ENCODE assay signal across 8 cellular contexts in the genomic region with DNA sequence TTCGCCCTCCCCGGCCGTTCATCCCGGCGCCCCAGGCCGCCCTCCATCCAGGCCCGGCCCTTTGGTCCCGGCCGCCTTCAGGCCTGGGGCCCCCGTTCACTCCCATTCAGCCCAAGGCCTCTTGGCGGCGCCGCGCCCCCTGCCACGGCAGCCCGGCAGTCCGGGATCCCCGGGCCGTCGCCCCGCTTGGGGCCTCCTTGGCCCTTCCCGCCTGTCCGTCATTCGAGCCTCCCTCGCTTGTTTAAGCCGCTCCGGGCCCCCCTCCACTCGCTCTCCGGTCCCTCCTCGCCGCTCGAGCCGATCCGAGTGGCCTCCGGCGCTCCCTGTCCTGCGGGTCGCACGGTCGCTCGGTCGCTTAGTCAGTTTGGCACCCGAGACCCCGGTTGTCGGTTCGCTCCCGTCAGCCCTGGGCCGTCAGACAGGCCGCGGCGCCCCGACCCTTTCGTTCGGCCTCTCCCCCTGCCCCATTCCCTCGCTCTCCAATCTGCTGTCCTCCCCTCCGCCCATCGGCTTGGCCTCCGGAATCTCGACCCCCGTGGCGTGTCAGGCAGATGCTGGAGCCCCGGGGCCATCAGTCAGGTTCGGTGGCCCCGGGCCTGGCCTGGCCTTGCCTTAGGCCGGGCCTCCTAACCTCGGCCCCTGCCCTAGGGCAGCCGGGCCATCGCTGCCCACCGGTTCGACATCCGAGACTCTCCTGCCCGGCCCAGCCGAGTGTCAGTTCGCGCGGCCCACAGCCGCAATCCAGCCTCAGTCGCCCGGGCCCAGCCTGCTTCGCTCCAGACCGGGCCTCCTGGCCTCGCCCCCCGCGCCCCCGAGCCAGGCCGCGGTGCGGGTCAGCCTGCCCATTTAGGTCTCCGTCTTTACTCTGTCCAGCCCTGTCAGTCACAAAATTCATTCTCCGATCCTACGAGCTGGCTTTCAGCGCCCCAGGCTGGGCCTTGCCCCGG. TPM values are rescaled to one million over a fixed set of nuclear protein-coding genes. Genes with fewer than 3 reads are reported as not detected.
A peak's percentile ranks its signal among the peaks of the same experiment; 100 is the strongest.
DNase-seq lines count a peak whose midpoint lies in the region; ATAC-seq, FAIRE-seq and TF ChIP-seq lines count a peak whose summit lies in the region.

No MANE protein-coding gene starts in this region.

- no peaks in the 10 kb centered on the region for H3K27me3 Mint-ChIP-seq in CD8-positive, alpha-beta memory T cell
- no peaks in the 10 kb centered on the region for H3K27me3 Mint-ChIP-seq in MCF 10A (ENCODE audit: insufficient read depth, unreplicated experiment)

- no TSS peak for BruUV-seq in MCF 10A (replicated peaks; lab: Mats Ljungman, UMichigan)

- intact Hi-C loops in MCF 10A (cut with micrococcal nuclease) = loop anchor here (2.0 kb wide), 1 partner anchor 46 kb away; no protein-coding TSS in a partner anchor

- H3K9me3 ChIP-seq in CD8-positive, alpha-beta memory T cell (ENCODE audit: low read length) = no peaks in the 10 kb centered on the region
- no peaks in the 10 kb centered on the region for H3K9me3 ChIP-seq in HUES64 (ENCODE audit: insufficient read depth, low read depth, low read length)
- H3K9me3 ChIP-seq in small intestine (ENCODE audit: control insufficient read depth, low read depth) = no peaks in the 10 kb centered on the region

- H3K27ac ChIP-seq in CD8-positive, alpha-beta memory T cell (ENCODE audit: low read depth, low read length) = peak overlapping the region; percentile 91
- peak overlapping the region; percentile 92 for H3K27ac ChIP-seq in HUES64 (ENCODE audit: low read depth, low read length)
- H3K27ac ChIP-seq in small intestine (ENCODE audit: low read depth in 1 of 2, low read length in 1 of 2) = peak overlapping the region; percentile 86 to 95

- no peak for TF ChIP-seq CTCF in MCF 10A (IDR thresholded peaks at IDR 0.05; ENCODE audit: unreplicated experiment)

- peak overlapping the region; percentile 94 to 99 (median 98) for H3K4me3 Mint-ChIP-seq in CD8-positive, alpha-beta memory T cell
- H3K4me3 Mint-ChIP-seq in MCF 10A (ENCODE audit: unreplicated experiment) = peak overlapping the region; percentile 99

- peak overlapping the region; percentile 92 for H3K9ac ChIP-seq in HUES64 (ENCODE audit: low read depth, low read length)

- H3K36me3 ChIP-seq in CD8-positive, alpha-beta memory T cell (ENCODE audit: insufficient read depth, low read length) = peaks cover 7% of the 10 kb centered on the region
- peaks cover 13% of the 10 kb centered on the region for H3K36me3 ChIP-seq in HUES64 (ENCODE audit: insufficient read depth, low read length)
- H3K36me3 ChIP-seq in small intestine (ENCODE audit: control insufficient read depth in 2 of 2, insufficient read depth in 2 of 2, low read length in 2 of 2) = peaks cover 0 to 1% of the 10 kb centered on the region in 2 donors

- H3K4me1 ChIP-seq in CD8-positive, alpha-beta memory T cell (ENCODE audit: insufficient read depth, low read length) = peaks cover 35% of the 10 kb centered on the region
- H3K4me1 ChIP-seq in HUES64 (ENCODE audit: insufficient read depth, low read length) (peaks cover 30% of the 10 kb centered on the region), small intestine (ENCODE audit: control insufficient read depth in 2 of 2, insufficient read depth in 1 of 2, low read depth in 1 of 2, low read length in 1 of 2) (peaks cover 0 to 5% of the 10 kb centered on the region in 2 donors)

- CTCF ChIA-PET in CD8-positive, alpha-beta memory T cell (lab: Charles Lee) = interaction anchor here (1.2 to 2.8 kb wide), 6 partner anchors 12 to 57 kb away, joined by 4 to 21 read pairs (median 5); a partner anchor contains a TSS
- CTCF ChIA-PET in MCF 10A (lab: Yijun Ruan, JAX) = interaction anchor here (0.5 to 1.6 kb wide), 7 partner anchors 19 to 121 kb away, joined by 3 to 12 read pairs (median 4); a partner anchor contains a TSS

- H3K4me1 Mint-ChIP-seq in CD8-positive, alpha-beta memory T cell = peaks cover 32 to 68% (median 42%) of the 10 kb centered on the region in 3 donors
- peaks cover 31% of the 10 kb centered on the region for H3K4me1 Mint-ChIP-seq in MCF 10A (ENCODE audit: insufficient read depth, unreplicated experiment)

- peaks cover 0 to 29% (median 3%) of the 10 kb centered on the region in 3 donors for H3K36me3 Mint-ChIP-seq in CD8-positive, alpha-beta memory T cell
- H3K36me3 Mint-ChIP-seq in MCF 10A (ENCODE audit: insufficient read depth, unreplicated experiment) = peaks cover 32% of the 10 kb centered on the region

- H3K4me3 ChIP-seq in CD8-positive, alpha-beta memory T cell (ENCODE audit: low read length) = peak overlapping the region; percentile 94
- H3K4me3 ChIP-seq in HUES64 (ENCODE audit: low read length) (peak overlapping the region; percentile 82), small intestine (ENCODE audit: low read depth in 1 of 2, low read length in 2 of 2) (peak overlapping the region; percentile 72 to 100)

- peak; percentile 37 for ATAC-seq in GM19395 (IDR thresholded peaks at IDR 0.05; ENCODE audit: unreplicated experiment)
- no peak for ATAC-seq in HG03565 (IDR thresholded peaks at IDR 0.05; ENCODE audit: unreplicated experiment)

- peak overlapping the region; percentile 90 to 100 (median 97) for H3K27ac Mint-ChIP-seq in CD8-positive, alpha-beta memory T cell
- H3K27ac Mint-ChIP-seq in MCF 10A (ENCODE audit: low read depth, unreplicated experiment) = peak overlapping the region; percentile 100

- no peak for FAIRE-seq in small intestine (lab: Jason Lieb, UNC)

- WGBS in HUES64 = under 1% methylated on average over 93 of the region's 93 CpGs
- 0 to 1% (median 0%) methylated on average over 70 to 93 of the region's 93 CpGs for WGBS in small intestine, 3 donors

- POLR2A ChIA-PET in CD8-positive, alpha-beta memory T cell (lab: Charles Lee) = interaction anchor here (0.7 to 1.9 kb wide), 5 partner anchors 12 to 302 kb away, joined by 3 to 12 read pairs (median 3); a partner anchor contains a TSS
- POLR2A ChIA-PET in MCF 10A (lab: Yijun Ruan, JAX) = interaction anchor here (0.5 to 3.5 kb wide), 29 partner anchors 7 to 719 kb away, joined by 3 to 119 read pairs (median 5); a partner anchor contains a TSS

- no peaks in the 10 kb centered on the region for H3K27me3 ChIP-seq in CD8-positive, alpha-beta memory T cell (ENCODE audit: insufficient read depth, low read length, poor library complexity, severe bottlenecking)
- H3K27me3 ChIP-seq in HUES64 (ENCODE audit: insufficient read depth, low read length) (no peaks in the 10 kb centered on the region), small intestine (ENCODE audit: control insufficient read depth in 2 of 2, insufficient read depth in 2 of 2, low read length in 2 of 2) (no peaks in the 10 kb centered on the region)

- DNase-seq in CD8-positive, alpha-beta memory T cell = peak; percentile 18 to 66 (median 45)
- DNase-seq in UCSD-AML1 (lab: John Stamatoyannopoulos, UW; ENCODE audit: unreplicated experiment) = peak; percentile 75
- peak; percentile 46 for DNase-seq in MCF 10A (ENCODE audit: unreplicated experiment)
- DNase-seq in iPS-NIHi7 (ENCODE audit: extremely low spot score) = peak; percentile 59
- DNase-seq in small intestine = peak; percentile 47

- H3K9me3 Mint-ChIP-seq in CD8-positive, alpha-beta memory T cell = no peaks in the 10 kb centered on the region
- H3K9me3 Mint-ChIP-seq in MCF 10A (ENCODE audit: unreplicated experiment) = no peaks in the 10 kb centered on the region

RNA-seq across cellular contexts. Expression of a gene that starts 1.1 kb away (rescaled TPM):
- 10 to 100 TPM; 40.3 to 41.3 TPM for total RNA-seq in CD8-positive, alpha-beta memory T cell
- polyA plus RNA-seq in CD8-positive, alpha-beta memory T cell = 49.9 TPM
- 37.7 TPM for polyA plus RNA-seq in HUES64 (2013, experiment 1 of 2)
- polyA plus RNA-seq in HUES64 (2013, experiment 2 of 2) = 38.4 TPM
- 92.6 and 105 TPM in 2 replicates for total RNA-seq in MCF 10A (2022)
- polyA plus RNA-seq in small intestine = 10 to 100 TPM; 20.8 to 34.9 (median 25.3) TPM

RNA-seq across cellular contexts. Expression of a gene that starts 1.1 kb away (rescaled TPM):
- total RNA-seq in CD8-positive, alpha-beta memory T cell = 100 to 1,000 TPM; 371 to 394 TPM
- polyA plus RNA-seq in CD8-positive, alpha-beta memory T cell = 278 TPM
- polyA plus RNA-seq in HUES64 (2013, experiment 1 of 2) = 545 TPM
- 552 TPM for polyA plus RNA-seq in HUES64 (2013, experiment 2 of 2)
- total RNA-seq in MCF 10A (2022) = 299 and 318 TPM in 2 replicates
- polyA plus RNA-seq in small intestine = 1,000 to 10,000 TPM in 1 of 3 donors, 100 to 1,000 TPM in 2; 890 to 1,100 (median 939) TPM

RNA-seq across cellular contexts. Expression of a gene that starts 38.2 kb away (rescaled TPM):
- 10 to 100 TPM; 29.5 to 32.4 TPM for total RNA-seq in CD8-positive, alpha-beta memory T cell
- 14.5 TPM for polyA plus RNA-seq in CD8-positive, alpha-beta memory T cell
- 12.5 TPM for polyA plus RNA-seq in HUES64 (2013, experiment 1 of 2)
- polyA plus RNA-seq in HUES64 (2013, experiment 2 of 2) = 11.9 TPM
- total RNA-seq in MCF 10A (2022) = 27.4 and 28.4 TPM in 2 replicates
- 10 to 100 TPM in 2 of 3 donors, 1 to 10 TPM in 1; 8.3 to 12.9 (median 10.3) TPM for polyA plus RNA-seq in small intestine

RNA-seq across cellular contexts. Expression of a gene that starts 54.8 kb away (rescaled TPM):
- total RNA-seq in CD8-positive, alpha-beta memory T cell = 10 to 100 TPM; 50.7 to 53.7 TPM
- polyA plus RNA-seq in CD8-positive, alpha-beta memory T cell = 0.39 TPM
- 33.9 TPM for polyA plus RNA-seq in HUES64 (2013, experiment 1 of 2)
- 31.5 TPM for polyA plus RNA-seq in HUES64 (2013, experiment 2 of 2)
- 4.5 and 5.0 TPM in 2 replicates for total RNA-seq in MCF 10A (2022)
- 1 to 10 TPM; 1.9 to 9.7 (median 2.0) TPM for polyA plus RNA-seq in small intestine
